Comparison of ENCODE assay signal across 9 cellular contexts in the genomic region with DNA sequence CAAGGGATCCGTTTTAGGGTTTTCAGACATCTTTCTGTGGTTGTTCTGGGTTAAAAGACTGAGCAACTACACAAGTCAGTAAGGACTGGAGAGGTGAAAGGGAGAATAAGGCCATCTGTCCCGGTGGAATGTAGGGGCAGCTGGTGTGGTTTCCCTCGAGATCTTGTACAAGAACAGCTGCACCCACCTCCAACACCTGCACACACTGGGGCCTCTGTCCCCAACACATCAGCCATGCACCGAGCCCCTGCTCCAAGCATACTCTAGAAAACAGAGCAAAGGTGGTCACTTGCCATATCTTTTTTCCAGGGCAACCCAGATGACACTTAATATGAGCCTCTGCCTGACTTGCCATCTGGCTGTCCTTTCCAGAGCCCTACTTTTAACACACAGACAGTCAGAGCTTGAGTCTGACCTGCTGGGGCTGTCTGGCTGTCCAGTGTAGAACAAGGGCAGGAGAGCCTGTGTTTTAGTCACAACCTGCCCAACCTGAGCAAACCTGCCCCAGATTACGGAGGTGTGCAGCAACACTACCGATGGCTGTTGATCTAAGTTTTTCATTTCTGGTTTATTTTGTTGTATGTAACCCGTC. TPM values are rescaled to one million over a fixed set of nuclear protein-coding genes. Genes with fewer than 3 reads are reported as not detected.
A peak's percentile ranks its signal among the peaks of the same experiment; 100 is the strongest.
DNase-seq lines count a peak whose midpoint lies in the region; ATAC-seq, FAIRE-seq and TF ChIP-seq lines count a peak whose summit lies in the region.
"Had no signal": no experiment of that assay in that cellular context is flagged by ENCODE, and none has a peak within 500 bp of the region (broad histone marks: within the 10 kb centered on the region; RNA-seq: fewer than 3 reads in every experiment).

No MANE protein-coding gene starts in this region.

- TF ChIP-seq CTCF in AG04450 (IDR thresholded peaks at IDR 0.05; ENCODE audit: low read depth, low read length) (no peak), NB4 (IDR thresholded peaks at IDR 0.05; ENCODE audit: low read depth, low read length) (no peak), kidney (IDR thresholded peaks at IDR 0.05; ENCODE audit: borderline replicate concordance, extremely low read depth, insufficient read depth) (no peak)

- no peaks in the 10 kb centered on the region; the same call in 1 of the 2 replicates for H3K9me3 ChIP-seq in AG04450 (ENCODE audit: control insufficient read depth, insufficient read depth, low read length)
- H3K9me3 ChIP-seq in kidney (ENCODE audit: control insufficient read depth in 1 of 2, low read length in 2 of 2): no peaks in the 10 kb centered on the region
- H3K9me3 ChIP-seq: tibial nerve had no signal

- H3K4me1 ChIP-seq in kidney (ENCODE audit: control insufficient read depth in 1 of 2, insufficient read depth in 1 of 2, low read depth in 1 of 2, low read length in 2 of 2): no peaks in the 10 kb centered on the region

- CTCF ChIA-PET in AG04450 (lab: Charles Lee): interaction anchor here (1.3 to 3.0 kb wide), 2 partner anchors 12 to 17 kb away, joined by 3 to 14 read pairs; a partner anchor contains a TSS

- H3K4me3 ChIP-seq in AG04450 (ENCODE audit: low read depth, low read length) (no peak overlapping the region), NB4 (ENCODE audit: low read depth, low read length) (peak overlapping the region; percentile 21), kidney (ENCODE audit: low read length in 2 of 2) (no peak overlapping the region)
- H3K4me3 ChIP-seq: tibial nerve had no signal

- no peak for ATAC-seq in GM18858 (IDR thresholded peaks at IDR 0.05; ENCODE audit: unreplicated experiment)

- DNase-seq in AG04450 (ENCODE audit: low read depth, low spot score): no peak
- DNase-seq in NB4 (ENCODE audit: low read depth): peak; percentile 51
- peak; percentile 24 for DNase-seq in kidney
- DNase-seq in NOMO-1 treated with dmso at 0.1 percent for 144 hours (lab: John Stamatoyannopoulos, UW; ENCODE audit: unreplicated experiment): no peak
- DNase-seq in NCI-H1105 treated with DMSO at 0.1 percent for 48 hours (lab: John Stamatoyannopoulos, UW): no peak

- no peak for TF ChIP-seq POLR2A in NB4 (IDR thresholded peaks at IDR 0.05; ENCODE audit: extremely low read depth, insufficient read length)

- peaks cover 60 to 74% of the 10 kb centered on the region in 2 donors for H3K36me3 ChIP-seq in kidney (ENCODE audit: control insufficient read depth in 1 of 2, insufficient read depth in 2 of 2, low read length in 2 of 2)

- H3K27ac ChIP-seq in AG04450 (ENCODE audit: low read depth, low read length): peak overlapping the region; percentile 11
- H3K27ac ChIP-seq in kidney (ENCODE audit: low read depth in 2 of 2, low read length in 2 of 2): no peak overlapping the region
- H3K27ac ChIP-seq: RWPE1 had no signal

- intact Hi-C loops in kidney (cut with DNase I): no loop called here

- no peak for FAIRE-seq in kidney (lab: Jason Lieb, UNC)

- no peak overlapping the region for H3K9ac ChIP-seq in kidney (ENCODE audit: low read length in 2 of 2)

- H3K27me3 ChIP-seq in AG04450 (ENCODE audit: control insufficient read depth, insufficient read depth, low read length): no peaks in the 10 kb centered on the region
- H3K27me3 ChIP-seq: tibial nerve had no signal

- POLR2A ChIA-PET in AG04450 (lab: Yijun Ruan, JAX): no interaction called here

RNA-seq across cellular contexts. Expression of a gene that starts 12.2 kb away (rescaled TPM):
- polyA plus RNA-seq in AG04450 (2011; rRNA removed) (14.3 and 20.6 TPM in 2 replicates), kidney (ENCODE audit: insufficient read depth, low read depth, low replicate concordance) (11.4 TPM)
- 16.2 and 23.4 TPM in 2 replicates for polyA minus RNA-seq in AG04450 (2011; rRNA and poly(A)+ RNA removed)
- 56.3 TPM for total RNA-seq in kidney

RNA-seq across cellular contexts. Expression of a gene that starts 17.0 kb away (rescaled TPM):
- polyA plus RNA-seq in AG04450 (2011; rRNA removed) (10.0 and 10.3 TPM in 2 replicates), kidney (ENCODE audit: insufficient read depth, low read depth, low replicate concordance) (47.3 TPM)
- polyA minus RNA-seq in AG04450 (2011; rRNA and poly(A)+ RNA removed): 10.9 and 17.1 TPM in 2 replicates
- total RNA-seq in kidney: 15.5 TPM

RNA-seq across cellular contexts. Expression of a gene that starts 19.8 kb away (rescaled TPM):
- polyA plus RNA-seq in AG04450 (2011; rRNA removed) (63.3 and 69.7 TPM in 2 replicates), kidney (ENCODE audit: insufficient read depth, low read depth, low replicate concordance) (48.9 TPM)
- 88.7 and 100 TPM in 2 replicates for polyA minus RNA-seq in AG04450 (2011; rRNA and poly(A)+ RNA removed)
- 62.8 TPM for total RNA-seq in kidney

RNA-seq across cellular contexts. Expression of a gene that starts 31.0 kb away (rescaled TPM):
- 5.5 and 7.1 TPM in 2 replicates for polyA plus RNA-seq in AG04450 (2011; rRNA removed)
- polyA minus RNA-seq in AG04450 (2011; rRNA and poly(A)+ RNA removed): 7.1 and 8.9 TPM in 2 replicates
- total RNA-seq in kidney: 33.5 TPM
- polyA plus RNA-seq in kidney (ENCODE audit: insufficient read depth, low read depth, low replicate concordance): 9.3 TPM

RNA-seq across cellular contexts. Expression of a gene that starts 39.4 kb away (rescaled TPM):
- polyA plus RNA-seq in AG04450 (2011; rRNA removed) (5.6 and 6.1 TPM in 2 replicates), kidney (ENCODE audit: insufficient read depth, low read depth, low replicate concordance) (11.6 TPM)
- polyA minus RNA-seq in AG04450 (2011; rRNA and poly(A)+ RNA removed): 2.8 and 3.8 TPM in 2 replicates
- total RNA-seq in kidney: 11.6 TPM
- total RNA-seq: H4 had no signal

Comparison
In these comparisons a context has a peak if more than half of its experiments do, and no peak if none do; other contexts are left out.
1. DNase-seq: peak in NB4 (single experiment) and kidney (single experiment); none in AG04450 (single experiment), NOMO-1 treated with dmso at 0.1 percent for 144 hours (single experiment) and NCI-H1105 treated with DMSO at 0.1 percent for 48 hours (single experiment).